In the genomic region with DNA sequence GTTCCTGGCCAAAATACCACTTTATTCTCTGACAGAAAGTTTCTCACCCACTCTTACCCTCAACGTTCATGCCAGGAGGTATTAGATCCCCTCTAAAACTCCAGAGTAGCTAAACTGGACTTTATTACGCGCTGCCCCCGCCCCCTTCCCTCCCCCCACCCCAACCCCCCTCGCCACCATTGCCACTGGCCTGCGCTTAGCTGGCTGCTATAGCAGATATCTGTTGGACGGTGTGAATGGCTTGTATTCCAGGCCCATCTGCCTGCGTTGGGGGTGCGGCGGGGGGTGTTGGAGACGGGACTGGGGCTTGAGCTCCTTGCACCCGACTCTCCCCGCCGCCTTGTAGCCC, we compare ENCODE assay signal across 8 cellular contexts. TPM values are rescaled to one million over a fixed set of nuclear protein-coding genes. Genes with fewer than 3 reads are reported as not detected.
A peak's percentile ranks its signal among the peaks of the same experiment; 100 is the strongest.
DNase-seq lines count a peak whose midpoint lies in the region; ATAC-seq, FAIRE-seq and TF ChIP-seq lines count a peak whose summit lies in the region.

No MANE protein-coding gene starts in this region.

- TF ChIP-seq RAD21 in liver (IDR thresholded peaks at IDR 0.05), result no peak

- H3K4me1 Mint-ChIP-seq in activated CD8-positive, alpha-beta memory T cell treated with anti-CD3 and anti-CD28 coated beads, Interleukin-2, amount 10 ng/mL, durations not matched to agents 7 days and 5 days, result peaks cover 39% of the 10 kb centered on the region
- peaks cover 44% of the 10 kb centered on the region for H3K4me1 Mint-ChIP-seq in activated naive CD8-positive, alpha-beta T cell treated with anti-CD3 and anti-CD28 coated beads, Interleukin-2, amount 50 U/mL, for 24 hours

- H3K27me3 ChIP-seq in liver (ENCODE audit: control insufficient read depth in 4 of 4, insufficient read depth in 4 of 4, low read length in 3 of 4) (no peaks in the 10 kb centered on the region), tibial artery (no peaks in the 10 kb centered on the region)

- H3K4me3 ChIP-seq in liver (ENCODE audit: low read depth in 1 of 3, low read length in 3 of 3) (peak overlapping the region in 2 of 3 donors; percentile 59 to 75), tibial artery (peak overlapping the region; percentile 79 to 83)

- H3K36me3 ChIP-seq in liver (ENCODE audit: control insufficient read depth in 4 of 4, insufficient read depth in 3 of 4, low read depth in 1 of 4, low read length in 3 of 4), result peaks cover 2 to 9% (median 5%) of the 10 kb centered on the region in 4 donors
- peaks cover 0 to 27% (median 0%) of the 10 kb centered on the region in 3 donors for H3K36me3 ChIP-seq in tibial artery

- peak overlapping the region; percentile 93 for H3K27ac Mint-ChIP-seq in activated CD8-positive, alpha-beta memory T cell treated with anti-CD3 and anti-CD28 coated beads, Interleukin-2, amount 10 ng/mL, durations not matched to agents 7 days and 5 days
- H3K27ac Mint-ChIP-seq in activated naive CD8-positive, alpha-beta T cell treated with anti-CD3 and anti-CD28 coated beads, Interleukin-2, amount 50 U/mL, for 24 hours, result peak overlapping the region; percentile 95

- no peak for TF ChIP-seq POLR2A in H54 (IDR thresholded peaks at IDR 0.05; ENCODE audit: low read depth, low read length)

- H3K27ac ChIP-seq in liver (ENCODE audit: low read depth in 1 of 2, low read length in 2 of 2) (peak overlapping the region; percentile 89 to 99), tibial artery (peak overlapping the region; percentile 93 to 95)

- DNase-seq in activated CD8-positive, alpha-beta memory T cell treated with anti-CD3 and anti-CD28 coated beads, Interleukin-2, amount 10 ng/mL, durations not matched to agents 7 days and 5 days, result no peak
- no peak for DNase-seq in activated CD8-positive, alpha-beta memory T cell treated with anti-CD3 and anti-CD28 coated beads, Interleukin-2, amount 50 U/mL, for 48 hours
- DNase-seq in activated naive CD8-positive, alpha-beta T cell treated with anti-CD3 and anti-CD28 coated beads, Interleukin-2, amount 50 U/mL, for 24 hours, result no peak
- no peak for DNase-seq in tibial artery
- DNase-seq in H54 (ENCODE audit: insufficient read length, low spot score), result no peak
- DNase-seq in NCI-H1092 (lab: John Stamatoyannopoulos, UW), result no peak
- DNase-seq in AG08395 (ENCODE audit: low spot score), result no peak

- CTCF ChIA-PET in activated CD8-positive, alpha-beta memory T cell treated with anti-CD3 and anti-CD28 coated beads, Interleukin-2, amount 10 ng/mL, durations not matched to agents 7 days and 5 days (lab: Charles Lee), result interaction anchor here (0.7 to 10.0 kb wide), 7 partner anchors 11 to 125 kb away, joined by 3 to 212 read pairs (median 4); no protein-coding TSS in a partner anchor

- no peak overlapping the region for H3K9ac ChIP-seq in liver (ENCODE audit: low read depth in 1 of 2, low read length in 2 of 2)

- no peaks in the 10 kb centered on the region for H3K27me3 Mint-ChIP-seq in activated CD8-positive, alpha-beta memory T cell treated with anti-CD3 and anti-CD28 coated beads, Interleukin-2, amount 10 ng/mL, durations not matched to agents 7 days and 5 days
- H3K27me3 Mint-ChIP-seq in activated naive CD8-positive, alpha-beta T cell treated with anti-CD3 and anti-CD28 coated beads, Interleukin-2, amount 50 U/mL, for 24 hours, result peaks cover 4% of the 10 kb centered on the region

- TF ChIP-seq CTCF in liver (IDR thresholded peaks at IDR 0.05; ENCODE audit: low read depth, low read length, missing input control) (no peak), tibial artery (IDR thresholded peaks at IDR 0.05) (no peak)

- intact Hi-C loops in tibial artery (cut with DNase I; ENCODE audit: low total_unique reads), result loop anchor here (10.0 kb wide), 1 partner anchor 231 kb away; a partner anchor contains a TSS

- H3K9me3 ChIP-seq in liver (ENCODE audit: control insufficient read depth in 4 of 4, low read length in 3 of 4) (no peaks in the 10 kb centered on the region), tibial artery (no peaks in the 10 kb centered on the region)

- H3K36me3 Mint-ChIP-seq in activated CD8-positive, alpha-beta memory T cell treated with anti-CD3 and anti-CD28 coated beads, Interleukin-2, amount 10 ng/mL, durations not matched to agents 7 days and 5 days, result peaks cover 9% of the 10 kb centered on the region
- H3K36me3 Mint-ChIP-seq in activated naive CD8-positive, alpha-beta T cell treated with anti-CD3 and anti-CD28 coated beads, Interleukin-2, amount 50 U/mL, for 24 hours (ENCODE audit: low read depth), result peaks cover 8% of the 10 kb centered on the region

- no peak for ATAC-seq in activated CD8-positive, alpha-beta memory T cell treated with anti-CD3 and anti-CD28 coated beads, Interleukin-2, amount 10 ng/mL, durations not matched to agents 7 days and 5 days
- no peak for ATAC-seq in activated naive CD8-positive, alpha-beta T cell treated with anti-CD3 and anti-CD28 coated beads, Interleukin-2, amount 50 U/mL, for 24 hours

- peak overlapping the region; percentile 90 for H3K4me3 Mint-ChIP-seq in activated CD8-positive, alpha-beta memory T cell treated with anti-CD3 and anti-CD28 coated beads, Interleukin-2, amount 10 ng/mL, durations not matched to agents 7 days and 5 days
- peak overlapping the region; percentile 93 for H3K4me3 Mint-ChIP-seq in activated naive CD8-positive, alpha-beta T cell treated with anti-CD3 and anti-CD28 coated beads, Interleukin-2, amount 50 U/mL, for 24 hours

- WGBS in liver, result 3% methylated on average over 14 of the region's 14 CpGs

- H3K4me1 ChIP-seq in liver (ENCODE audit: control insufficient read depth in 4 of 4, insufficient read depth in 4 of 4, low read length in 3 of 4), result peaks cover 7 to 31% (median 21%) of the 10 kb centered on the region in 4 donors
- H3K4me1 ChIP-seq in tibial artery, result peaks cover 0 to 44% (median 29%) of the 10 kb centered on the region in 4 donors

- no peak for FAIRE-seq in H54 (lab: Jason Lieb, UNC)

- H3K9me3 Mint-ChIP-seq in activated CD8-positive, alpha-beta memory T cell treated with anti-CD3 and anti-CD28 coated beads, Interleukin-2, amount 10 ng/mL, durations not matched to agents 7 days and 5 days (ENCODE audit: low read depth), result no peaks in the 10 kb centered on the region
- H3K9me3 Mint-ChIP-seq in activated naive CD8-positive, alpha-beta T cell treated with anti-CD3 and anti-CD28 coated beads, Interleukin-2, amount 50 U/mL, for 24 hours, result no peaks in the 10 kb centered on the region

TF ChIP-seq in liver, 16 proteins besides CTCF, POLR2A, EP300 and RAD21:
- TF ChIP-seq TAF1 (conservative IDR thresholded peaks at IDR 0.05), result no peak
- no peak for TF ChIP-seq GABPA (IDR thresholded peaks at IDR 0.05 in 1 of 2, conservative IDR thresholded peaks at IDR 0.05 in 1 of 2)
- no peak for TF ChIP-seq FOXA1 (IDR thresholded peaks at IDR 0.05)
- TF ChIP-seq YY1 (IDR thresholded peaks at IDR 0.05), result no peak
- no peak for TF ChIP-seq HNF4A (conservative IDR thresholded peaks at IDR 0.05)
- TF ChIP-seq, protein P1, sequence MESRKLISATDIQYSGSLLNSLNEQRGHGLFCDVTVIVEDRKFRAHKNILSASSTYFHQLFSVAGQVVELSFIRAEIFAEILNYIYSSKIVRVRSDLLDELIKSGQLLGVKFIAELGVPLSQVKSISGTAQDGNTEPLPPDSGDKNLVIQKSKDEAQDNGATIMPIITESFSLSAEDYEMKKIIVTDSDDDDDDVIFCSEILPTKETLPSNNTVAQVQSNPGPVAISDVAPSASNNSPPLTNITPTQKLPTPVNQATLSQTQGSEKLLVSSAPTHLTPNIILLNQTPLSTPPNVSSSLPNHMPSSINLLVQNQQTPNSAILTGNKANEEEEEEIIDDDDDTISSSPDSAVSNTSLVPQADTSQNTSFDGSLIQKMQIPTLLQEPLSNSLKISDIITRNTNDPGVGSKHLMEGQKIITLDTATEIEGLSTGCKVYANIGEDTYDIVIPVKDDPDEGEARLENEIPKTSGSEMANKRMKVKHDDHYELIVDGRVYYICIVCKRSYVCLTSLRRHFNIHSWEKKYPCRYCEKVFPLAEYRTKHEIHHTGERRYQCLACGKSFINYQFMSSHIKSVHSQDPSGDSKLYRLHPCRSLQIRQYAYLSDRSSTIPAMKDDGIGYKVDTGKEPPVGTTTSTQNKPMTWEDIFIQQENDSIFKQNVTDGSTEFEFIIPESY (IDR thresholded peaks at IDR 0.05), result no peak
TF ChIP-seq in liver: peak in this region for 0.

RNA-seq across cellular contexts. Expression of a gene that starts 0.6 kb away (rescaled TPM):
- 10 to 100 TPM; 13.5 to 15.6 TPM for total RNA-seq in activated CD8-positive, alpha-beta memory T cell treated with anti-CD3 and anti-CD28 coated beads, Interleukin-2, amount 10 ng/mL, durations not matched to agents 7 days and 5 days
- 10 to 100 TPM in 1 of 2 donors, 1 to 10 TPM in 1; 7.3 to 19.8 TPM for total RNA-seq in liver
- 10 to 100 TPM in 1 of 2 donors, 1 to 10 TPM in 1; 9.6 to 10.2 TPM for polyA plus RNA-seq in liver

RNA-seq across cellular contexts. Expression of a gene that starts 3.9 kb away (rescaled TPM):
- total RNA-seq in activated CD8-positive, alpha-beta memory T cell treated with anti-CD3 and anti-CD28 coated beads, Interleukin-2, amount 10 ng/mL, durations not matched to agents 7 days and 5 days, result 1 to 10 TPM; 1.8 to 2.7 TPM
- total RNA-seq in liver, result under 1 TPM; 0.08 to 0.14 TPM
- under 1 TPM; 0.06 to 0.12 TPM for polyA plus RNA-seq in liver

RNA-seq across cellular contexts. Expression of a gene that starts 12.1 kb away (rescaled TPM):
- total RNA-seq in activated CD8-positive, alpha-beta memory T cell treated with anti-CD3 and anti-CD28 coated beads, Interleukin-2, amount 10 ng/mL, durations not matched to agents 7 days and 5 days, result 100 to 1,000 TPM; 222 to 294 TPM
- total RNA-seq in liver, result 10 to 100 TPM; 14.8 to 19.7 TPM
- 10 to 100 TPM; 12.4 to 26.6 TPM for polyA plus RNA-seq in liver

RNA-seq across cellular contexts. Expression of a gene that starts 23.1 kb away (rescaled TPM):
- under 1 TPM in 1 of 2 experiments, not detected in 1; 0.77 TPM for total RNA-seq in activated CD8-positive, alpha-beta memory T cell treated with anti-CD3 and anti-CD28 coated beads, Interleukin-2, amount 10 ng/mL, durations not matched to agents 7 days and 5 days
- total RNA-seq in liver, result under 1 TPM; 0.08 to 0.23 TPM
- under 1 TPM; 0.07 to 0.24 TPM for polyA plus RNA-seq in liver

Comparison
In these comparisons a context has a peak if more than half of its experiments do, and no peak if none do; other contexts are left out.
1. RNA of a gene that starts 12.1 kb away (total RNA-seq): 222 to 294 TPM in activated CD8-positive, alpha-beta memory T cell treated with anti-CD3 and anti-CD28 coated beads, Interleukin-2, amount 10 ng/mL, durations not matched to agents 7 days and 5 days; 14.8 to 19.7 TPM in liver; every median in the first group is over 10 times any median in the second.